ENCODE assay signal across 20 cellular contexts in the genomic region with DNA sequence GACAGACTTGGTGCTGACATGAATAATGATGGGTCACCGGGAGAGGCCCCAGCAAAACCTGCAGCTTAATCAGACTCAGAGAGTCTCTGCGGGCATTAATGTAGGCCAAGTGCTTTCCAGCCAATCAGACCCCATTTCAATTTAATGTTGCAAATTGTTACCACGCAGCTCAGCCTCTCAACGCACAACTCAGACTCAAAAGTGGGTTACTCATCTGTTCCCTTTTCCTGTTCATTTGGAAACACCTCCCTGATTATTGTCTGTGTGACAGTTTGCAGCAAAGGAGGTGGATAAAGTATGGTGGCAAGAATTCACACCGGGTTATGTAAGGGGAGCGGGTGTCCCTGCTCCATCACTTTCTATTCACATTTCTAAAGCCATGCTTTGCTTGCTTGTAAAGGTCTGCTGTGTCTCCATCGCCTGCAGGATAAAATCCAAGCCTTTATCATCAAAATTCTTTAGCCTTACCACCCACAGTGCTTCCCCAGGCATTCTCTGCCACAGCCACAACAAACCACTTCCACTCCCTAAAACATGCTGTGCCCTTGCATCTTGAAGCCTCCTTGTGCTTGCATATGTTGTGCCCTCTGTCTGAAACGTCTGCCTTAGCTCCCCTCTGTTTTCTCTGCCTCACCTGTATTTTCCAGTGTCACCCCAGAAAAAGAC.
"Had no signal": no experiment of that assay in that cellular context is flagged by ENCODE, and none has a peak within 500 bp of the region (broad histone marks: within the 10 kb centered on the region; RNA-seq: fewer than 3 reads in every experiment).

No MANE protein-coding gene starts in this region.

- H3K9me3 ChIP-seq: lower lobe of right lung, thyroid gland had no signal

- H3K27me3 Mint-ChIP-seq: activated naive CD8-positive, alpha-beta T cell treated with anti-CD3 and anti-CD28 coated beads, Interleukin-2, amount 10 ng/mL, durations not matched to agents 7 days and 5 days; natural killer cell treated with Interleukin-12 subunit alpha and Interleukin-12 subunit beta and Interleukin-15 and Interleukin-18, amount 100 ng/mL, for 72 hours; T-helper 17 cell had no signal

- H3K4me1 ChIP-seq: foreskin keratinocyte, lower lobe of right lung had no signal

- H3K27ac Mint-ChIP-seq: activated naive CD8-positive, alpha-beta T cell treated with anti-CD3 and anti-CD28 coated beads, Interleukin-2, amount 10 ng/mL, durations not matched to agents 7 days and 5 days; activated T-helper 1 cell treated with anti-CD3 and anti-CD28 coated beads, Interleukin-12 subunit alpha, Interleukin-12 subunit beta, Interleukin-2, Interleukin-4 antibody, amounts not matched to agents 30 ng/mL and 10 ng/mL and 1 ng/mL, durations not matched to agents 14 hours and 24 hours and 36 hours; natural killer cell treated with Interleukin-12 subunit alpha and Interleukin-12 subunit beta and Interleukin-15 and Interleukin-18, amount 100 ng/mL, for 72 hours; T-helper 17 cell had no signal

- ATAC-seq: foreskin keratinocyte; left colon; lower lobe of right lung; natural killer cell treated with Interleukin-12 subunit alpha and Interleukin-12 subunit beta and Interleukin-15 and Interleukin-18, amount 100 ng/mL, for 72 hours; T-helper 17 cell had no signal

- H3K36me3 Mint-ChIP-seq: activated naive CD8-positive, alpha-beta T cell treated with anti-CD3 and anti-CD28 coated beads, Interleukin-2, amount 10 ng/mL, durations not matched to agents 7 days and 5 days; brain; natural killer cell treated with Interleukin-12 subunit alpha and Interleukin-12 subunit beta and Interleukin-15 and Interleukin-18, amount 100 ng/mL, for 72 hours had no signal

- H3K9me3 Mint-ChIP-seq: activated T-helper 1 cell treated with anti-CD3 and anti-CD28 coated beads, Interleukin-12 subunit alpha, Interleukin-12 subunit beta, Interleukin-2, Interleukin-4 antibody, amounts not matched to agents 30 ng/mL and 10 ng/mL and 1 ng/mL, durations not matched to agents 14 hours and 24 hours and 36 hours; brain had no signal

- H3K27ac ChIP-seq: dorsolateral prefrontal cortex, foreskin keratinocyte, lower lobe of right lung, thyroid gland, WERI-Rb-1 had no signal

- H3K36me3 ChIP-seq: lower lobe of right lung, thyroid gland had no signal

- DNase-seq: activated CD4-positive, alpha-beta T cell treated with anti-CD3 and anti-CD28 coated beads, Interleukin-2, amount 50 U/mL, for 48 hours; activated naive CD8-positive, alpha-beta T cell treated with anti-CD3 and anti-CD28 coated beads, Interleukin-2, amount 10 ng/mL, durations not matched to agents 7 days and 5 days; activated T-cell treated with anti-CD3 and anti-CD28 coated beads for 4 hours; dorsolateral prefrontal cortex; foreskin keratinocyte; hippocampal formation; islet precursor cell; left colon; lower lobe of right lung; posterior cingulate gyrus; stimulated activated CD4-positive, alpha-beta T cell treated with anti-CD3 and anti-CD28 coated beads, Interleukin-12 subunit alpha, Interleukin-12 subunit beta, amount 100 ng/mL, for 4 hours; stimulated activated CD4-positive, alpha-beta T cell treated with anti-CD3 and anti-CD28 coated beads, Interleukin-1b, Interleukin-23, amount 100 ng/mL, for 48 hours; stimulated activated CD8-positive, alpha-beta memory T cell treated with anti-CD3 and anti-CD28 coated beads, Interleukin-4, amount 100 ng/mL, for 48 hours; stimulated activated naive CD4-positive, alpha-beta T cell; T-helper 17 cell; thyroid gland; WERI-Rb-1 had no signal

- H3K4me1 Mint-ChIP-seq: activated naive CD8-positive, alpha-beta T cell treated with anti-CD3 and anti-CD28 coated beads, Interleukin-2, amount 10 ng/mL, durations not matched to agents 7 days and 5 days; T-helper 17 cell had no signal

- H3K4me3 ChIP-seq: dorsolateral prefrontal cortex, lower lobe of right lung, thyroid gland had no signal

- H3K4me3 Mint-ChIP-seq: activated naive CD8-positive, alpha-beta T cell treated with anti-CD3 and anti-CD28 coated beads, Interleukin-2, amount 10 ng/mL, durations not matched to agents 7 days and 5 days; activated T-helper 1 cell treated with anti-CD3 and anti-CD28 coated beads, Interleukin-12 subunit alpha, Interleukin-12 subunit beta, Interleukin-2, Interleukin-4 antibody, amounts not matched to agents 30 ng/mL and 10 ng/mL and 1 ng/mL, durations not matched to agents 14 hours and 24 hours and 36 hours; brain; natural killer cell treated with Interleukin-12 subunit alpha and Interleukin-12 subunit beta and Interleukin-15 and Interleukin-18, amount 100 ng/mL, for 72 hours; T-helper 17 cell had no signal

- H3K27me3 ChIP-seq: dorsolateral prefrontal cortex, thyroid gland had no signal
